14 cellular contexts compared by ENCODE assay signal in genomic region chr4:82005153-82005552, GRCh38.
"Had no signal": no experiment of that assay in that cellular context is flagged by ENCODE, and none has a peak within 500 bp of the region (broad histone marks: within the 10 kb centered on the region; RNA-seq: fewer than 3 reads in every experiment).

No MANE protein-coding gene starts in this region.

- H3K9me3 ChIP-seq: testis had no signal

- H3K27me3 ChIP-seq: stomach, testis, upper lobe of left lung had no signal

- ATAC-seq: activated CD8-positive, alpha-beta T cell treated with anti-CD3 and anti-CD28 coated beads, Interleukin-2, amount 10 ng/mL, durations not matched to agents 7 days and 5 days; effector memory CD8-positive, alpha-beta T cell; psoas muscle had no signal

- H3K27ac ChIP-seq: psoas muscle, stomach, testis, upper lobe of left lung had no signal

- H3K4me3 ChIP-seq: psoas muscle, stomach, testis, upper lobe of left lung had no signal

- H3K36me3 ChIP-seq: stomach, upper lobe of left lung had no signal

- DNase-seq: activated CD4-positive, alpha-beta T cell treated with anti-CD3 and anti-CD28 coated beads, Interleukin-2, amount 10 ng/mL, durations not matched to agents 24 days and 14 days; activated CD4-positive, CD25-positive, alpha-beta regulatory T cell; activated CD8-positive, alpha-beta memory T cell treated with anti-CD3 and anti-CD28 coated beads, Interleukin-2, amount 50 U/mL, for 4 hours; activated CD8-positive, alpha-beta T cell treated with anti-CD3 and anti-CD28 coated beads, Interleukin-2, amount 10 ng/mL, durations not matched to agents 7 days and 5 days; aorta; cerebellar nuclear complex; effector memory CD8-positive, alpha-beta T cell; psoas muscle; stimulated activated CD4-positive, alpha-beta T cell treated with anti-CD3 and anti-CD28 coated beads, Interleukin-12 subunit alpha, Interleukin-12 subunit beta, amount 100 ng/mL, for 4 hours; stimulated activated CD4-positive, alpha-beta T cell treated with anti-CD3 and anti-CD28 coated beads, Interleukin-2, amount 100 ng/mL, for 24 hours; stomach; SW 1271; testis; upper lobe of left lung had no signal

- H3K4me1 ChIP-seq: psoas muscle, stomach, testis, upper lobe of left lung had no signal
